In genomic region chr10:26739087-26739631, GRCh38 we compare ENCODE assay signal across 7 cellular contexts. TPM values are rescaled to one million over a fixed set of nuclear protein-coding genes. Genes with fewer than 3 reads are reported as not detected.
DNase-seq lines count a peak whose midpoint lies in the region; ATAC-seq and TF ChIP-seq lines count a peak whose summit lies in the region.

No MANE protein-coding gene starts in this region.

- H3K9me3 Mint-ChIP-seq in endodermal cell: no peaks in the 10 kb centered on the region
- H3K9me3 Mint-ChIP-seq in type B pancreatic cell: no peaks in the 10 kb centered on the region

- H3K27me3 ChIP-seq in Karpas-422 (ENCODE audit: low read length) (no peaks in the 10 kb centered on the region), endodermal cell (ENCODE audit: control insufficient read depth, insufficient read depth, low read length, poor library complexity, severe bottlenecking) (peaks cover 12% of the 10 kb centered on the region)

- H3K36me3 ChIP-seq in Karpas-422 (ENCODE audit: insufficient read depth, low read length) (peaks cover 70% of the 10 kb centered on the region), endodermal cell (ENCODE audit: control insufficient read depth, insufficient read depth, low read length) (peaks cover 84% of the 10 kb centered on the region)

- DNase-seq in Karpas-422 (no peak), endodermal cell (no peak), NCI-H2171 (lab: John Stamatoyannopoulos, UW) (no peak), type B pancreatic cell (ENCODE audit: extremely low spot score, unreplicated experiment) (no peak), left lobe of liver (ENCODE audit: low spot score) (no peak)

- peaks cover 24% of the 10 kb centered on the region for H3K79me2 ChIP-seq in Karpas-422 (ENCODE audit: low read length)

- WGBS in endodermal cell (ENCODE audit: insufficient coverage in 1 of 2, insufficient read length in 1 of 2), 2 experiments: 91 to 100% methylated on average over 2 to 5 of the region's 6 CpGs

- H3K9me3 ChIP-seq in Karpas-422 (ENCODE audit: low read length): no peaks in the 10 kb centered on the region
- H3K9me3 ChIP-seq in endodermal cell (ENCODE audit: control insufficient read depth, low read length): no peaks in the 10 kb centered on the region

- H4K20me1 ChIP-seq in Karpas-422 (ENCODE audit: insufficient read depth, low read depth, low read length): no peaks in the 10 kb centered on the region

- H3K4me3 ChIP-seq in Karpas-422 (ENCODE audit: low read length): no peak overlapping the region
- H3K4me3 ChIP-seq in endodermal cell (ENCODE audit: low read length): no peak overlapping the region

- peak; percentile 33 for ATAC-seq in GM18868 (IDR thresholded peaks at IDR 0.05; ENCODE audit: unreplicated experiment)
- peak; percentile 49 for ATAC-seq in GM21619 (IDR thresholded peaks at IDR 0.05; ENCODE audit: unreplicated experiment)
- no peak for ATAC-seq in left lobe of liver

- H3K27me3 Mint-ChIP-seq in endodermal cell (ENCODE audit: insufficient read depth): no peaks in the 10 kb centered on the region
- H3K27me3 Mint-ChIP-seq in type B pancreatic cell: no peaks in the 10 kb centered on the region

- H3K4me2 ChIP-seq in Karpas-422 (ENCODE audit: low read depth, low read length, poor library complexity, severe bottlenecking): peak overlapping the region; percentile 16

- H3K27ac ChIP-seq in Karpas-422 (ENCODE audit: low read length): peak overlapping the region; percentile 56
- no peak overlapping the region for H3K27ac ChIP-seq in endodermal cell (ENCODE audit: low read depth, low read length)

- H3K4me1 Mint-ChIP-seq in endodermal cell (peaks cover 15% of the 10 kb centered on the region), type B pancreatic cell (ENCODE audit: unreplicated experiment) (peaks cover 6% of the 10 kb centered on the region)

- no peak overlapping the region for H3K4me3 Mint-ChIP-seq in endodermal cell
- no peak overlapping the region for H3K4me3 Mint-ChIP-seq in type B pancreatic cell

- no peaks in the 10 kb centered on the region for H3K9me2 ChIP-seq in Karpas-422 (replicated peaks; ENCODE audit: insufficient read depth, low read length)

- TF ChIP-seq CTCF in endodermal cell (conservative IDR thresholded peaks at IDR 0.05) (no peak), type B pancreatic cell (conservative IDR thresholded peaks at IDR 0.05) (no peak)

- no peak overlapping the region for H2AFZ ChIP-seq in Karpas-422 (ENCODE audit: low read length)

- H3K27ac Mint-ChIP-seq in endodermal cell (peak overlapping the region; percentile 38), type B pancreatic cell (no peak overlapping the region)

- H3K4me1 ChIP-seq in Karpas-422 (ENCODE audit: low read length) (peaks cover 20% of the 10 kb centered on the region), endodermal cell (ENCODE audit: control insufficient read depth, insufficient read depth, low read length) (peaks cover 14% of the 10 kb centered on the region)

- H3K9ac ChIP-seq in Karpas-422 (ENCODE audit: low read length) (no peak overlapping the region), endodermal cell (ENCODE audit: extremely low read depth, low read length, poor library complexity, severe bottlenecking) (no peak overlapping the region)

- H3K36me3 Mint-ChIP-seq in endodermal cell (ENCODE audit: low read depth) (peaks cover 58% of the 10 kb centered on the region), type B pancreatic cell (peaks cover 34% of the 10 kb centered on the region)

RNA-seq across cellular contexts. Expression of gene PDSS1, which starts 41.7 kb away (rescaled TPM):
- 13.6 TPM in 2 replicates for total RNA-seq in Karpas-422 (2014; rRNA removed; shearing (Covaris generic); ENCODE audit: low replicate concordance)
- total RNA-seq in endodermal cell (10 to 100 TPM in 1 of 2 donors, 1 to 10 TPM in 1; 7.7 to 10.9 TPM), type B pancreatic cell (ENCODE audit: low replicate concordance) (13.6 and 14.1 TPM in 2 replicates), left lobe of liver (4.3 TPM)
- polyA plus RNA-seq in endodermal cell (2013, experiment 1 of 2): 15.3 TPM
- 15.9 TPM for polyA plus RNA-seq in endodermal cell (2013, experiment 2 of 2)
